Comparison of ENCODE assay signal across 22 cellular contexts in the genomic region with DNA sequence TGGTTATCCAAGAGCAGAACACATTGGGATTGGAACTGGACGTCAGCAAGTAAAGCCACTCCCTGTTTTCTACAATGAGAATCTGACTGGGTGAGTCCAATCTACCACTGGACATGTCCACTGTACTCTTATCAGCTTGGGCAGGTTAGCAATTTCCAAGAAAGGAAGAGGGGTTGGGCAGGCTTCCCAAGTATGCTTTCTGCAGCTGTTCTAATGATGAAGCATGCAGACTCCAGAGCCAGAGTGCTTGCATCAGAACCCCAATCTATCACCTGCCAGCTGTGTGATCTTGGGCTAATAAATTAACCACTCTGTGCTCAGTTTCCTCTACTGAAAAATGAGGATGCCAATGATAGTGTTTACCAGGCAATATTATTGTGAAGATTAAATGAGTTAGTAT.
DNase-seq lines count a peak whose midpoint lies in the region; ATAC-seq, FAIRE-seq and TF ChIP-seq lines count a peak whose summit lies in the region.
"Had no signal": no experiment of that assay in that cellular context is flagged by ENCODE, and none has a peak within 500 bp of the region (broad histone marks: within the 10 kb centered on the region; RNA-seq: fewer than 3 reads in every experiment).

No MANE protein-coding gene starts in this region.

- FAIRE-seq in frontal cortex (lab: Jason Lieb, UNC): no peak
- FAIRE-seq: GM12878, HTR-8/SVneo had no signal

- TF ChIP-seq CTCF in cardiac fibroblast (IDR thresholded peaks at IDR 0.05; ENCODE audit: low read depth, low read length) (no peak), body of pancreas (IDR thresholded peaks at IDR 0.05) (no peak)

- H3K9me3 ChIP-seq in right cardiac atrium (ENCODE audit: control insufficient read depth, low read length): no peaks in the 10 kb centered on the region
- H3K9me3 ChIP-seq in body of pancreas: no peaks in the 10 kb centered on the region

- DNase-seq in left ventricle myocardium superior: no peak
- no peak for DNase-seq in right cardiac atrium
- DNase-seq in cardiac fibroblast (ENCODE audit: low read depth in 2 of 2): peak; percentile 9 to 20
- DNase-seq in myocyte (ENCODE audit: low read depth): peak; percentile 83
- DNase-seq in NCI-H1048 (lab: John Stamatoyannopoulos, UW): no peak
- no peak for DNase-seq in frontal cortex (ENCODE audit: low spot score in 2 of 2)
- DNase-seq in body of pancreas: no peak
- DNase-seq in medulla oblongata (ENCODE audit: extremely low spot score): no peak
- DNase-seq: CD8-positive, alpha-beta memory T cell; GDM1; MV-4-11; NCI-H1436; NCI-H2029 treated with DMSO at 0.1 percent for 48 hours; NCI-H2171 treated with DMSO at 0.1 percent for 48 hours; NCI-H774 had no signal

- no peak overlapping the region for H3K27ac ChIP-seq in right cardiac atrium (ENCODE audit: low read length)
- H3K27ac ChIP-seq in body of pancreas: no peak overlapping the region
- H3K27ac ChIP-seq: BLaER1, HL-60 had no signal

- H3K4me1 ChIP-seq in right cardiac atrium (ENCODE audit: control insufficient read depth, insufficient read depth, low read length): no peaks in the 10 kb centered on the region
- peaks cover 16% of the 10 kb centered on the region for H3K4me1 ChIP-seq in body of pancreas

- 10% methylated on average over 1 of the region's 1 CpG for WGBS in right cardiac atrium
- 21 to 27% methylated on average over 1 of the region's 1 CpG for WGBS in body of pancreas, 2 donors

- intact Hi-C loops in left ventricle myocardium superior (cut with micrococcal nuclease): no loop called here
- intact Hi-C loops in right cardiac atrium (cut with DNase I): loop anchor here in 1 of 4 donors (10.0 kb wide), 1 partner anchor 246 kb away; no protein-coding TSS in a partner anchor
- intact Hi-C loops in body of pancreas (cut with DNase I): no loop called here

- H3K4me3 ChIP-seq in right cardiac atrium (ENCODE audit: low read length): no peak overlapping the region
- no peak overlapping the region for H3K4me3 ChIP-seq in cardiac fibroblast (replicated peaks in 1 of 2; ENCODE audit: low read depth in 2 of 2, low read length in 2 of 2)
- H3K4me3 ChIP-seq in body of pancreas: no peak overlapping the region
- H3K4me3 ChIP-seq: BLaER1, GM12878, GM23338 had no signal

- H3K27me3 ChIP-seq in right cardiac atrium (ENCODE audit: control insufficient read depth, insufficient read depth) (no peaks in the 10 kb centered on the region), body of pancreas (no peaks in the 10 kb centered on the region)
- H3K27me3 ChIP-seq: BLaER1 had no signal

- no peak for TF ChIP-seq POLR2A in body of pancreas (IDR thresholded peaks at IDR 0.05)

- H3K36me3 ChIP-seq in body of pancreas (replicated peaks in 1 of 2; ENCODE audit: insufficient read depth in 1 of 2, low read depth in 2 of 2): no peaks in the 10 kb centered on the region
- H3K36me3 ChIP-seq: BLaER1 had no signal

- ATAC-seq in left ventricle myocardium superior (peak; percentile 60), right cardiac atrium (no peak), body of pancreas (no peak)
- ATAC-seq: GM12878, GM23338, HCT116, Panc1 had no signal

Comparison
In these comparisons a context has a peak if more than half of its experiments do, and no peak if none do; other contexts are left out.
1. DNase-seq: peak in cardiac fibroblast (2 of 2) and myocyte (single experiment); none in left ventricle myocardium superior (single experiment), right cardiac atrium (0 of 3), NCI-H1048 (single experiment), frontal cortex (0 of 2), body of pancreas (0 of 4) and medulla oblongata (single experiment).